1 cellular context compared by ENCODE assay signal in the genomic region with DNA sequence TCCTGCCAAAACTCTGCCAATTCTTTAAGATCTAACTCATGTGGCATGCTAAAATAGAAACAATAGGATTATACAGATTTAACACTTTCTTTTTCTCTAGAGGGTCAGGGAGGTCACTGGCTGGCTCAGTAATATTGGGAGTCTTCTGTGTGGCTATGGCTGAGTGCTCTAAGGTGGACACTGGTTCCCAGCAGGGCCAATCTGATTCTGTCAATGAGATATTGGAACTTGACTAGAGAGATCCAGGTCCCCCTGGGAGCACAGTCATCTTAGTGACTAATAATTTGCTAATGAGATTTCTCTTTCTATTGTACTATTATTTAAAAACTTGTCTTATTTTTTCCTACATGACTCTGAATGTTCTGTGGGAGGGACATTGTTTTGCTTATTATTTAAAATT.
TF ChIP-seq lines count a peak whose summit lies in the region.

No MANE protein-coding gene starts in this region.

TF ChIP-seq in GM12878, 131 proteins besides CTCF, POLR2A, EP300 and RAD21 (continued from another document):
- TF ChIP-seq SPI1 (IDR thresholded peaks at IDR 0.05; ENCODE audit: borderline replicate concordance, insufficient read depth, low read depth, low read length) (no peak), TAF1 (IDR thresholded peaks at IDR 0.05; ENCODE audit: borderline replicate concordance, low read depth, low read length) (no peak), PAX8 (IDR thresholded peaks at IDR 0.05) (no peak), SUPT20H (IDR thresholded peaks at IDR 0.05; ENCODE audit: borderline replicate concordance, control insufficient read depth, low read depth, low read length) (no peak), BRCA1 (IDR thresholded peaks at IDR 0.05; ENCODE audit: low read depth, low read length) (no peak)
- TF ChIP-seq, protein P1, sequence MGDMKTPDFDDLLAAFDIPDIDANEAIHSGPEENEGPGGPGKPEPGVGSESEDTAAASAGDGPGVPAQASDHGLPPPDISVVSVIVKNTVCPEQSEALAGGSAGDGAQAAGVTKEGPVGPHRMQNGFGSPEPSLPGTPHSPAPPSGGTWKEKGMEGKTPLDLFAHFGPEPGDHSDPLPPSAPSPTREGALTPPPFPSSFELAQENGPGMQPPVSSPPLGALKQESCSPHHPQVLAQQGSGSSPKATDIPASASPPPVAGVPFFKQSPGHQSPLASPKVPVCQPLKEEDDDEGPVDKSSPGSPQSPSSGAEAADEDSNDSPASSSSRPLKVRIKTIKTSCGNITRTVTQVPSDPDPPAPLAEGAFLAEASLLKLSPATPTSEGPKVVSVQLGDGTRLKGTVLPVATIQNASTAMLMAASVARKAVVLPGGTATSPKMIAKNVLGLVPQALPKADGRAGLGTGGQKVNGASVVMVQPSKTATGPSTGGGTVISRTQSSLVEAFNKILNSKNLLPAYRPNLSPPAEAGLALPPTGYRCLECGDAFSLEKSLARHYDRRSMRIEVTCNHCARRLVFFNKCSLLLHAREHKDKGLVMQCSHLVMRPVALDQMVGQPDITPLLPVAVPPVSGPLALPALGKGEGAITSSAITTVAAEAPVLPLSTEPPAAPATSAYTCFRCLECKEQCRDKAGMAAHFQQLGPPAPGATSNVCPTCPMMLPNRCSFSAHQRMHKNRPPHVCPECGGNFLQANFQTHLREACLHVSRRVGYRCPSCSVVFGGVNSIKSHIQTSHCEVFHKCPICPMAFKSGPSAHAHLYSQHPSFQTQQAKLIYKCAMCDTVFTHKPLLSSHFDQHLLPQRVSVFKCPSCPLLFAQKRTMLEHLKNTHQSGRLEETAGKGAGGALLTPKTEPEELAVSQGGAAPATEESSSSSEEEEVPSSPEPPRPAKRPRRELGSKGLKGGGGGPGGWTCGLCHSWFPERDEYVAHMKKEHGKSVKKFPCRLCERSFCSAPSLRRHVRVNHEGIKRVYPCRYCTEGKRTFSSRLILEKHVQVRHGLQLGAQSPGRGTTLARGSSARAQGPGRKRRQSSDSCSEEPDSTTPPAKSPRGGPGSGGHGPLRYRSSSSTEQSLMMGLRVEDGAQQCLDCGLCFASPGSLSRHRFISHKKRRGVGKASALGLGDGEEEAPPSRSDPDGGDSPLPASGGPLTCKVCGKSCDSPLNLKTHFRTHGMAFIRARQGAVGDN (IDR thresholded peaks at IDR 0.05), result no peak
